Comparison of ENCODE assay signal across 23 cellular contexts in the genomic region with DNA sequence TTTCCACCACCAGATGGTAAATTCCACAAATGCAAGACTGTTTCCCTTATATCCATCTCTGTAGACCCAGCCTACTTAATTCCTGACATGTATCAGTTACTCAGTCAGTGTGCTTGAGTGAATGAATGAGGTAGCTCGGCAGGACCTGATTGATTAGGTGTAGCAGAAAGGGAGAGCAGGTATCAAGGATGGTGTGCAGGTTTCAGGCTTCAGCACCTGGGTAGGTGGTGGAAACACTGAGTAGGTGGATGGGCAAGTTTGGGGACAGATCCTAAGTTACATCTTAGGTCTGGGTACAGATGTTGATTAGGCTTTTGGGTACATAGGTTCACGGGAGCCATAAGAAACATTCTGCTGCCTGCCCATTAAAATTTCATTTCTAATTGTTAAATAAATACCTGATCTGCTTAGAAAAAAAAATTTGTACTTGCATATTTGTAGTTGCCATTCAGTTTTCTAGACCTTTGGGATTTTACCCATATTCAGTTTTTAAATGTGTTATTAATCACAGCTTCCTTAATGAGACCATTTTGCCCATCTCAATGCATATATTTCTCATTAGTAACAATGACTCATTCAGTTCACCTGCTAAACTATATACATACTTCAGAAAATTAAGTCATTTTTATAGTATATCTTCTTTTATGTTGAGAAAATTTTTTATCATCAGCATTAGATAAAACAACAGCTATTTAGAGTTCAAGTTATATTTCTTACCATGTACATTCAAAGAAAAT.
DNase-seq lines count a peak whose midpoint lies in the region; ATAC-seq and TF ChIP-seq lines count a peak whose summit lies in the region.
"Had no signal": no experiment of that assay in that cellular context is flagged by ENCODE, and none has a peak within 500 bp of the region (broad histone marks: within the 10 kb centered on the region; RNA-seq: fewer than 3 reads in every experiment).

No MANE protein-coding gene starts in this region.

- no peak for DNase-seq in activated T-cell treated with anti-CD3 and anti-CD28 coated beads, Interleukin-2, amount 50 U/mL, for 24 hours
- DNase-seq in activated T-cell treated with anti-CD3 and anti-CD28 coated beads for 4 hours (no peak), NCI-H187 treated with DMSO at 0.1 percent for 48 hours (lab: John Stamatoyannopoulos, UW) (no peak), endothelial cell (ENCODE audit: low spot score) (no peak), GF-D8 (lab: John Stamatoyannopoulos, UW) (no peak), NCI-H2227 (lab: John Stamatoyannopoulos, UW; ENCODE audit: unreplicated experiment) (no peak)
- DNase-seq: activated CD4-positive, alpha-beta T cell treated with anti-CD3 and anti-CD28 coated beads for 48 hours; activated CD8-positive, alpha-beta memory T cell treated with anti-CD3 and anti-CD28 coated beads, Interleukin-2, amount 10 ng/mL, durations not matched to agents 7 days and 5 days; activated effector memory CD4-positive, alpha-beta T cell treated with Interleukin-2 at 50 U/mL for 16 hours; adrenal gland; Caco-2; kidney glomerular epithelial cell; MG63; NCI-H187; NCI-H226; NCI-H82; PC-3; SHP77; stimulated activated CD4-positive, alpha-beta T cell treated with anti-CD3 and anti-CD28 coated beads, Interleukin-4, amount 100 ng/mL, for 24 hours; upper lobe of left lung had no signal

- peak overlapping the region; percentile 0 for H3K4me3 Mint-ChIP-seq in activated T-cell treated with anti-CD3 and anti-CD28 coated beads, Interleukin-2, amount 50 U/mL, for 24 hours
- H3K4me3 Mint-ChIP-seq in endothelial cell (ENCODE audit: unreplicated experiment) = no peak overlapping the region
- H3K4me3 Mint-ChIP-seq: activated CD8-positive, alpha-beta memory T cell treated with anti-CD3 and anti-CD28 coated beads, Interleukin-2, amount 10 ng/mL, durations not matched to agents 7 days and 5 days; IgD-negative memory B cell had no signal

- no peaks in the 10 kb centered on the region for H3K9me3 Mint-ChIP-seq in activated T-cell treated with anti-CD3 and anti-CD28 coated beads, Interleukin-2, amount 50 U/mL, for 24 hours
- H3K9me3 Mint-ChIP-seq in endothelial cell (ENCODE audit: unreplicated experiment) = no peaks in the 10 kb centered on the region
- H3K9me3 Mint-ChIP-seq: IgD-negative memory B cell had no signal

- peak overlapping the region; percentile 1 for H3K27ac Mint-ChIP-seq in activated T-cell treated with anti-CD3 and anti-CD28 coated beads, Interleukin-2, amount 50 U/mL, for 24 hours
- H3K27ac Mint-ChIP-seq in endothelial cell (ENCODE audit: unreplicated experiment) = no peak overlapping the region
- H3K27ac Mint-ChIP-seq: activated CD8-positive, alpha-beta memory T cell treated with anti-CD3 and anti-CD28 coated beads, Interleukin-2, amount 10 ng/mL, durations not matched to agents 7 days and 5 days had no signal

- H3K27me3 Mint-ChIP-seq in activated T-cell treated with anti-CD3 and anti-CD28 coated beads, Interleukin-2, amount 50 U/mL, for 24 hours = no peaks in the 10 kb centered on the region
- H3K27me3 Mint-ChIP-seq in endothelial cell (ENCODE audit: unreplicated experiment) = no peaks in the 10 kb centered on the region
- H3K27me3 Mint-ChIP-seq: activated CD8-positive, alpha-beta memory T cell treated with anti-CD3 and anti-CD28 coated beads, Interleukin-2, amount 10 ng/mL, durations not matched to agents 7 days and 5 days; IgD-negative memory B cell had no signal

- no peaks in the 10 kb centered on the region for H3K36me3 Mint-ChIP-seq in activated T-cell treated with anti-CD3 and anti-CD28 coated beads, Interleukin-2, amount 50 U/mL, for 24 hours (ENCODE audit: low read depth)
- H3K36me3 Mint-ChIP-seq in endothelial cell (ENCODE audit: low read depth, unreplicated experiment) = no peaks in the 10 kb centered on the region
- H3K36me3 Mint-ChIP-seq: activated CD8-positive, alpha-beta memory T cell treated with anti-CD3 and anti-CD28 coated beads, Interleukin-2, amount 10 ng/mL, durations not matched to agents 7 days and 5 days had no signal

- peaks cover 14% of the 10 kb centered on the region for H3K4me1 Mint-ChIP-seq in activated T-cell treated with anti-CD3 and anti-CD28 coated beads, Interleukin-2, amount 50 U/mL, for 24 hours (ENCODE audit: low read depth)
- no peaks in the 10 kb centered on the region for H3K4me1 Mint-ChIP-seq in endothelial cell (ENCODE audit: unreplicated experiment)
- H3K4me1 Mint-ChIP-seq: IgD-negative memory B cell had no signal

- no peak for TF ChIP-seq CTCF in endothelial cell (IDR thresholded peaks at IDR 0.05; ENCODE audit: unreplicated experiment)

- ATAC-seq in GM21528 (IDR thresholded peaks at IDR 0.05; ENCODE audit: low FRiP score, unreplicated experiment) (peak; percentile 31), HG03039 (IDR thresholded peaks at IDR 0.05; ENCODE audit: unreplicated experiment) (peak; percentile 10)
- ATAC-seq: PC-3 had no signal
